26 cellular contexts compared by ENCODE assay signal in genomic region chr7:139852482-139852845, GRCh38. TPM values are rescaled to one million over a fixed set of nuclear protein-coding genes. Genes with fewer than 3 reads are reported as not detected.
A peak's percentile ranks its signal among the peaks of the same experiment; 100 is the strongest.
DNase-seq lines count a peak whose midpoint lies in the region; ATAC-seq and TF ChIP-seq lines count a peak whose summit lies in the region.
"Had no signal": no experiment of that assay in that cellular context is flagged by ENCODE, and none has a peak within 500 bp of the region (broad histone marks: within the 10 kb centered on the region; RNA-seq: fewer than 3 reads in every experiment).

No MANE protein-coding gene starts in this region.

- WGBS in tibial nerve, 2 donors = 71% methylated on average over 1 of the region's 1 CpG

- no peaks in the 10 kb centered on the region for H3K79me2 ChIP-seq in ACC112 (ENCODE audit: control insufficient read depth, insufficient read depth, low read length, unreplicated experiment)

- no peak for TF ChIP-seq POLR2A in tibial nerve (IDR thresholded peaks at IDR 0.05)

- TF ChIP-seq CTCF in WERI-Rb-1 (IDR thresholded peaks at IDR 0.05; ENCODE audit: low read depth, low read length) = no peak
- no peak for TF ChIP-seq CTCF in natural killer cell (IDR thresholded peaks at IDR 0.05)
- no peak for TF ChIP-seq CTCF in tibial nerve (IDR thresholded peaks at IDR 0.05)

- H3K27ac ChIP-seq in ACC112 (ENCODE audit: low read depth, low read length) = peak overlapping the region; percentile 93
- peak overlapping the region; percentile 51 for H3K27ac ChIP-seq in WERI-Rb-1
- H3K27ac ChIP-seq in tibial nerve = no peak overlapping the region
- H3K27ac ChIP-seq: HL-60 had no signal

- intact Hi-C loops in natural killer cell (cut with micrococcal nuclease) = no loop called here

- H3K36me3 ChIP-seq in ACC112 (ENCODE audit: insufficient read depth, low read length) = no peaks in the 10 kb centered on the region; the same call in 1 of the 2 replicates
- H3K36me3 ChIP-seq in WERI-Rb-1 = no peaks in the 10 kb centered on the region
- H3K36me3 ChIP-seq in tibial nerve = no peaks in the 10 kb centered on the region

- H3K27ac Mint-ChIP-seq in natural killer cell = peak overlapping the region; percentile 70 to 90

- ATAC-seq in natural killer cell = no peak
- ATAC-seq: GM12878, PC-3 had no signal

- no peak overlapping the region for H2AFZ ChIP-seq in ACC112 (ENCODE audit: low read length, unreplicated experiment)

- no peaks in the 10 kb centered on the region for H3K27me3 Mint-ChIP-seq in natural killer cell (ENCODE audit: low read depth in 2 of 2)

- peaks cover 7% of the 10 kb centered on the region for H3K9me3 ChIP-seq in WERI-Rb-1 (ENCODE audit: severe bottlenecking)
- H3K9me3 ChIP-seq in tibial nerve = peaks cover 0 to 7% (median 0%) of the 10 kb centered on the region in 4 donors
- H3K9me3 ChIP-seq: SK-N-SH had no signal

- H3K9me3 Mint-ChIP-seq in natural killer cell = peaks cover 2 to 3% of the 10 kb centered on the region in 2 donors

- H3K36me3 Mint-ChIP-seq in natural killer cell = peaks cover 4% of the 10 kb centered on the region

- DNase-seq in WERI-Rb-1 (no peak), fibroblast of gingiva (ENCODE audit: low read depth) (peak; percentile 36), natural killer cell (no peak), tibial nerve (ENCODE audit: low spot score in 2 of 2) (no peak), AG08395 (ENCODE audit: low spot score) (no peak), SKM-1 treated with dmso at 0.1 percent for 144 hours (lab: John Stamatoyannopoulos, UW; ENCODE audit: unreplicated experiment) (no peak), AML-193 (lab: John Stamatoyannopoulos, UW) (no peak)
- DNase-seq: 8988T; Caco-2; CD4-positive, alpha-beta memory T cell; EL; GDM1; HCEC 1CT; MV-4-11; NCI-H1105; NCI-H146; NCI-H2029; NCI-H446; NCI-H524 treated with DMSO at 0.1 percent for 48 hours; NK-92 treated with Interleukin-12 subunit alpha and Interleukin-12 subunit beta, amount 100 ng/mL, for 24 hours; PC-3; SK-N-SH had no signal

- peaks cover 22% of the 10 kb centered on the region for H3K4me1 ChIP-seq in ACC112 (ENCODE audit: control insufficient read depth, insufficient read depth, low read length, unreplicated experiment)
- peaks cover 0 to 11% (median 0%) of the 10 kb centered on the region in 4 donors for H3K4me1 ChIP-seq in tibial nerve

- H3K4me3 Mint-ChIP-seq in natural killer cell = no peak overlapping the region
- H3K4me3 Mint-ChIP-seq: CD4-positive, alpha-beta memory T cell had no signal

- no peaks in the 10 kb centered on the region for H3K27me3 ChIP-seq in ACC112 (ENCODE audit: insufficient read depth, low read length)
- H3K27me3 ChIP-seq in WERI-Rb-1 (ENCODE audit: insufficient read depth, low read depth, severe bottlenecking) = no peaks in the 10 kb centered on the region
- no peaks in the 10 kb centered on the region for H3K27me3 ChIP-seq in tibial nerve
- H3K27me3 ChIP-seq: BLaER1 treated with 17β-estradiol and CSF1 and Interleukin-3, amounts not matched to agents 10 nM and 100 nM had no signal

- H3K4me3 ChIP-seq in ACC112 (ENCODE audit: low read depth, low read length) (no peak overlapping the region), WERI-Rb-1 (ENCODE audit: low read depth, low read length) (no peak overlapping the region), tibial nerve (no peak overlapping the region)
- H3K4me3 ChIP-seq: BLaER1 treated with 17β-estradiol and CSF1 and Interleukin-3, amounts not matched to agents 10 nM and 100 nM; GM12878 had no signal

- TF ChIP-seq EP300 in tibial nerve (IDR thresholded peaks at IDR 0.05) = no peak

- H3K4me1 Mint-ChIP-seq in natural killer cell = peaks cover 54 to 73% of the 10 kb centered on the region in 2 donors

RNA-seq across cellular contexts. Expression of gene TBXAS1, which starts 23.4 kb away (rescaled TPM):
- total RNA-seq in natural killer cell = 100 to 1,000 TPM in 1 of 3 donors, 10 to 100 TPM in 2; 72.7 to 110 (median 88.7) TPM
- total RNA-seq in tibial nerve = 10 to 100 TPM; 19.0 to 80.4 (median 30.5) TPM

Comparison
In these comparisons a context has a peak if more than half of its experiments do, and no peak if none do; other contexts are left out.
1. H3K27ac ChIP-seq: peak in ACC112 (single experiment) and WERI-Rb-1 (single experiment); none in tibial nerve (0 of 4).